5 cellular contexts compared by ENCODE assay signal in the genomic region with DNA sequence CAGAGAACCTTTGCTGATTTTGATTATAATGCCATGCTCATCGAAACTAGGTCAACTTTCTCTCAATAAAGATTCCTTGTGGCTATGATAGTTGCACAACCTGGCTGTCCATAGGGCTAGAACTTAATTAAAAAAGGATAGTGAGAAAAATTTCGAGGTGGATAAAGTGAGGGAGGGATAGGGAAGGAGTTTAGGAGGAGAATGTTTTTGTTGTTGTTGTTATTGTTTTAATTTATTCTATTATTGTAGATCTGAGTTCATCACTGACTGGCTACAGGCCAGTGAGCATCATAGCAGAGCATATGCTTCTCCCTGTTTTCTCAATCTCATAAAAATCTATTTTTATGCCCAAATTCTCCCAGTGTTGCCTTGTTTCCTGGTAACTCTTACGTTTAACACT.
"Had no signal": no experiment of that assay in that cellular context is flagged by ENCODE, and none has a peak within 500 bp of the region (broad histone marks: within the 10 kb centered on the region; RNA-seq: fewer than 3 reads in every experiment).

No MANE protein-coding gene starts in this region.

- H3K4me3 ChIP-seq: K562 had no signal

- DNase-seq: IMR-90, KBM-7, KG1 had no signal

- H3K27ac ChIP-seq: HL-60 had no signal
